In genomic region chr12:2743478-2743877, GRCh38 we compare ENCODE assay signal across 28 cellular contexts.
"Had no signal": no experiment of that assay in that cellular context is flagged by ENCODE, and none has a peak within 500 bp of the region (broad histone marks: within the 10 kb centered on the region; RNA-seq: fewer than 3 reads in every experiment).

No MANE protein-coding gene starts in this region.

- H3K27ac Mint-ChIP-seq: activated CD4-positive, alpha-beta memory T cell treated with anti-CD3 and anti-CD28 coated beads, Interleukin-2, amount 10 ng/mL, durations not matched to agents 7 days and 5 days; activated CD4-positive, alpha-beta T cell treated with anti-CD3 and anti-CD28 coated beads for 36 hours; activated CD4-positive, alpha-beta T cell treated with anti-CD3 and anti-CD28 coated beads, Interleukin-2, amount 10 ng/mL, durations not matched to agents 24 days and 14 days; activated naive CD4-positive, alpha-beta T cell treated with anti-CD3 and anti-CD28 coated beads for 36 hours; activated naive CD4-positive, alpha-beta T cell treated with anti-CD3 and anti-CD28 coated beads, Interleukin-2, amount 50 U/mL, for 24 hours; activated naive CD8-positive, alpha-beta T cell treated with anti-CD3 and anti-CD28 coated beads for 36 hours; activated naive CD8-positive, alpha-beta T cell treated with anti-CD3 and anti-CD28 coated beads, Interleukin-2, amount 50 U/mL, for 24 hours; activated T-helper 1 cell treated with anti-CD3 and anti-CD28 coated beads, Interleukin-12 subunit alpha, Interleukin-12 subunit beta, Interleukin-2, Interleukin-4 antibody, amounts not matched to agents 30 ng/mL and 10 ng/mL and 1 ng/mL, durations not matched to agents 14 hours and 24 hours and 36 hours; activated T-helper 2 cell treated with anti-CD3 and anti-CD28 coated beads, Interferon-gamma antibody, Interleukin-2, Interleukin-4, amounts not matched to agents 10 μg/mL and 5 μg/mL and 100 μg/mL, durations not matched to agents 14 hours and 24 hours and 36 hours; brain had no signal

- ATAC-seq: activated CD4-positive, alpha-beta T cell treated with anti-CD3 and anti-CD28 coated beads for 36 hours; activated naive CD8-positive, alpha-beta T cell treated with anti-CD3 and anti-CD28 coated beads, Interleukin-2, amount 50 U/mL, for 24 hours had no signal

- H3K36me3 Mint-ChIP-seq: activated naive CD4-positive, alpha-beta T cell treated with anti-CD3 and anti-CD28 coated beads, Interleukin-2, amount 50 U/mL, for 24 hours; activated naive CD8-positive, alpha-beta T cell treated with anti-CD3 and anti-CD28 coated beads for 36 hours; brain had no signal

- H3K4me3 Mint-ChIP-seq: activated CD4-positive, alpha-beta memory T cell treated with anti-CD3 and anti-CD28 coated beads, Interleukin-2, amount 10 ng/mL, durations not matched to agents 7 days and 5 days; activated CD4-positive, alpha-beta T cell treated with anti-CD3 and anti-CD28 coated beads for 36 hours; activated CD4-positive, alpha-beta T cell treated with anti-CD3 and anti-CD28 coated beads, Interleukin-2, amount 10 ng/mL, durations not matched to agents 24 days and 14 days; activated naive CD4-positive, alpha-beta T cell treated with anti-CD3 and anti-CD28 coated beads for 36 hours; activated naive CD4-positive, alpha-beta T cell treated with anti-CD3 and anti-CD28 coated beads, Interleukin-2, amount 50 U/mL, for 24 hours; activated naive CD8-positive, alpha-beta T cell treated with anti-CD3 and anti-CD28 coated beads for 36 hours; activated naive CD8-positive, alpha-beta T cell treated with anti-CD3 and anti-CD28 coated beads, Interleukin-2, amount 50 U/mL, for 24 hours; activated T-helper 1 cell treated with anti-CD3 and anti-CD28 coated beads, Interleukin-12 subunit alpha, Interleukin-12 subunit beta, Interleukin-2, Interleukin-4 antibody, amounts not matched to agents 30 ng/mL and 10 ng/mL and 1 ng/mL, durations not matched to agents 14 hours and 24 hours and 36 hours; brain had no signal

- H3K4me1 Mint-ChIP-seq: activated CD4-positive, alpha-beta T cell treated with anti-CD3 and anti-CD28 coated beads for 36 hours; activated naive CD4-positive, alpha-beta T cell treated with anti-CD3 and anti-CD28 coated beads, Interleukin-2, amount 50 U/mL, for 24 hours; activated naive CD8-positive, alpha-beta T cell treated with anti-CD3 and anti-CD28 coated beads for 36 hours; activated naive CD8-positive, alpha-beta T cell treated with anti-CD3 and anti-CD28 coated beads, Interleukin-2, amount 50 U/mL, for 24 hours had no signal

- DNase-seq: activated CD4-positive, alpha-beta memory T cell treated with anti-CD3 and anti-CD28 coated beads, Interleukin-2, amount 10 ng/mL, durations not matched to agents 7 days and 5 days; activated CD4-positive, alpha-beta T cell treated with anti-CD3 and anti-CD28 coated beads for 36 hours; activated CD4-positive, alpha-beta T cell treated with anti-CD3 and anti-CD28 coated beads, Interleukin-2, amount 10 ng/mL, durations not matched to agents 24 days and 14 days; activated CD4-positive, alpha-beta T cell treated with anti-CD3 and anti-CD28 coated beads, Interleukin-2, amount 50 U/mL, for 4 hours; activated CD4-positive, CD25-positive, alpha-beta regulatory T cell; activated CD4-positive, CD25-positive, alpha-beta regulatory T cell treated with anti-CD3 and anti-CD28 coated beads, Interleukin-2, amount 50 U/mL, for 72 hours; activated effector memory CD4-positive, alpha-beta T cell treated with anti-CD3 and anti-CD28 coated beads, Interleukin-2, amount 50 U/mL, for 16 hours; activated naive CD4-positive, alpha-beta T cell treated with anti-CD3 and anti-CD28 coated beads for 36 hours; activated naive CD8-positive, alpha-beta T cell treated with anti-CD3 and anti-CD28 coated beads for 36 hours; activated naive CD8-positive, alpha-beta T cell treated with anti-CD3 and anti-CD28 coated beads, Interleukin-2, amount 50 U/mL, for 24 hours; activated T-cell treated with anti-CD3 and anti-CD28 coated beads, Interleukin-2, amount 50 U/mL, for 1 hour; activated T-cell treated with anti-CD3 and anti-CD28 coated beads, Interleukin-2, amount 50 U/mL, for 48 hours; adrenal gland; amygdala; central memory CD4-positive, alpha-beta T cell; cerebellar nuclear complex; colonic mucosa; effector CD8-positive, alpha-beta T cell; esophagus squamous epithelium; foreskin melanocyte; head of caudate nucleus; T-helper 2 cell had no signal

- H3K9me3 Mint-ChIP-seq: activated CD4-positive, alpha-beta T cell treated with anti-CD3 and anti-CD28 coated beads, Interleukin-2, amount 10 ng/mL, durations not matched to agents 24 days and 14 days; activated naive CD4-positive, alpha-beta T cell treated with anti-CD3 and anti-CD28 coated beads for 36 hours; activated naive CD4-positive, alpha-beta T cell treated with anti-CD3 and anti-CD28 coated beads, Interleukin-2, amount 50 U/mL, for 24 hours; activated naive CD8-positive, alpha-beta T cell treated with anti-CD3 and anti-CD28 coated beads, Interleukin-2, amount 50 U/mL, for 24 hours; activated T-helper 1 cell treated with anti-CD3 and anti-CD28 coated beads, Interleukin-12 subunit alpha, Interleukin-12 subunit beta, Interleukin-2, Interleukin-4 antibody, amounts not matched to agents 30 ng/mL and 10 ng/mL and 1 ng/mL, durations not matched to agents 14 hours and 24 hours and 36 hours; activated T-helper 2 cell treated with anti-CD3 and anti-CD28 coated beads, Interferon-gamma antibody, Interleukin-2, Interleukin-4, amounts not matched to agents 10 μg/mL and 5 μg/mL and 100 μg/mL, durations not matched to agents 14 hours and 24 hours and 36 hours had no signal

- FAIRE-seq: endometrium, endothelial cell of umbilical vein had no signal
